In the genomic region with DNA sequence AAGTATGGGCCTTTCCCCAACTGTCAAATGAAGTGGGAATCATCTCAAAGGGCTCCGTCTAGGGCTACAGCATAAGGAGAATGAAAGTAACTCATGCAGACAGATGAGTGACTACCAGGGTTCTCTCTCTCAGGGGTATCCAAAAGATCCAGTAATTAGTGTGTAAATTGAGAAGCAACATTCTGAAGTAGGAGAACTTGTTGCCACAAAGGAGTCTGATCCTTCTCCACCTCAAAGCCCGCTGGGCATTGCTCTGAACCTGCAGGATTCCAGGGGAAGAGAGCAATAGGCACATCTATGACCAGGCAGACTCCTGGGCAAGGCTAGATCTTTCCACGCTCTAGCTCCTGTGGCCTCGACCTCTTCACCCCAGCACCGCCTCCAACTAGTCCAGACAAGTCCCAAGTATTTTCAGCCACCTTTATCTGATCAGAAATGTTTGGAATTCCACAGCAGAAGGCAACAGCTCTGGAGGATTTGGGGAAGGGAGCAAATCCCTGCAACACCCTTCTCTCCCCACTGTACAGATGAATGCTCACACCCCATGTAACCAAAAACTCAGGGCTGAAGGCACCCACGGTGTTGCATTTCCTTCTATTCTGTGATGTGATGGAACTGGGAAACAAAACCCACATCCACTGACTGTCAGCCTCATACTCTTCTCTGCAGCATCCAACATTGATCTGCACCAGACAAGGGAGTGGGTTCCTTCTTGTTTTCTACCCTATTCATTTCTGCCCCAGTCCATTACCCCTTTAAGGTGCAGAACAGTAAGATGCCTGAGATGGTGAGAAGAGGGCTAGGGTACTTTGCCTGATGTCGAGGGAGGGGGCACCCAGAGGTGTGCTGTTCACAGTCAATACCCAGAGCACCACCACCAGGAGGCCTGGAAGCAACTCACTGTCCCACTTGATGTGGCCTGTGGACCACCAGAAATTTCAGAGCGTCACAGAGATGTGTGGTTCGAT, we compare ENCODE assay signal across 9 cellular contexts. TPM values are rescaled to one million over a fixed set of nuclear protein-coding genes. Genes with fewer than 3 reads are reported as not detected.
DNase-seq lines count a peak whose midpoint lies in the region; ATAC-seq and TF ChIP-seq lines count a peak whose summit lies in the region.
"Had no signal": no experiment of that assay in that cellular context is flagged by ENCODE, and none has a peak within 500 bp of the region (broad histone marks: within the 10 kb centered on the region; RNA-seq: fewer than 3 reads in every experiment).

No MANE protein-coding gene starts in this region.

- peaks cover 64% of the 10 kb centered on the region for H3K4me1 Mint-ChIP-seq in type B pancreatic cell (ENCODE audit: unreplicated experiment)

- intact Hi-C loops in heart right ventricle (cut with DNase I): loop anchor here in 2 of 10 donors (5.0 kb wide), 1 partner anchor 34 kb away; no protein-coding TSS in a partner anchor
- intact Hi-C loops in left ventricle myocardium superior (cut with micrococcal nuclease): loop anchor here (5.0 kb wide), 1 partner anchor 39 kb away; no protein-coding TSS in a partner anchor
- intact Hi-C loops in ascending aorta (cut with DNase I): no loop called here

- ATAC-seq in heart right ventricle: no peak
- no peak for ATAC-seq in left ventricle myocardium superior
- peak; percentile 36 for ATAC-seq in left lobe of liver
- no peak for ATAC-seq in GM21526 (IDR thresholded peaks at IDR 0.05; ENCODE audit: low FRiP score, unreplicated experiment)
- ATAC-seq in GM19035 (IDR thresholded peaks at IDR 0.05; ENCODE audit: unreplicated experiment): no peak

- H3K9me3 ChIP-seq in heart right ventricle (no peaks in the 10 kb centered on the region), ascending aorta (no peaks in the 10 kb centered on the region)

- H3K4me1 ChIP-seq in heart right ventricle: peaks cover 46 to 100% (median 98%) of the 10 kb centered on the region in 9 donors
- peaks cover 43 to 77% of the 10 kb centered on the region in 2 donors for H3K4me1 ChIP-seq in ascending aorta

- 53 to 66% methylated on average over 9 of the region's 9 CpGs for WGBS in heart right ventricle, 2 donors

- H3K27ac ChIP-seq in heart right ventricle (peak overlapping the region in 9 of 10 donors; percentile 16 to 92 (median 89)), ascending aorta (peak overlapping the region; percentile 89 to 95)

- TF ChIP-seq CTCF in heart right ventricle (IDR thresholded peaks at IDR 0.05) (no peak), ascending aorta (IDR thresholded peaks at IDR 0.05) (no peak), type B pancreatic cell (conservative IDR thresholded peaks at IDR 0.05) (no peak)

- peak overlapping the region; percentile 61 for H3K27ac Mint-ChIP-seq in type B pancreatic cell

- H3K36me3 Mint-ChIP-seq in type B pancreatic cell: peaks cover 32% of the 10 kb centered on the region

- H3K4me3 ChIP-seq in heart right ventricle (no peak overlapping the region), ascending aorta (peak overlapping the region in 1 of 2 donors; percentile 3)

- H3K27me3 ChIP-seq in heart right ventricle (no peaks in the 10 kb centered on the region), ascending aorta (no peaks in the 10 kb centered on the region)

- peak overlapping the region; percentile 40 for H3K4me3 Mint-ChIP-seq in type B pancreatic cell

- DNase-seq in heart right ventricle (no peak), left ventricle myocardium superior (no peak), ascending aorta (ENCODE audit: low spot score in 2 of 2) (no peak), left lobe of liver (ENCODE audit: low spot score) (no peak), type B pancreatic cell (ENCODE audit: extremely low spot score, unreplicated experiment) (no peak)
- no peak for DNase-seq in stimulated activated naive CD4-positive, alpha-beta T cell (lab: John Stamatoyannopoulos, UW)
- DNase-seq: NCI-H2029 had no signal

- peaks cover 0 to 41% (median 0%) of the 10 kb centered on the region in 9 donors for H3K36me3 ChIP-seq in heart right ventricle
- peaks cover 0 to 3% of the 10 kb centered on the region in 2 donors for H3K36me3 ChIP-seq in ascending aorta

- no peaks in the 10 kb centered on the region for H3K27me3 Mint-ChIP-seq in type B pancreatic cell

- no peaks in the 10 kb centered on the region for H3K9me3 Mint-ChIP-seq in type B pancreatic cell

RNA-seq across cellular contexts. Expression of gene COX4I2, which starts 41.0 kb away (rescaled TPM):
- 10 to 100 TPM in 3 of 10 donors, 1 to 10 TPM in 7; 3.8 to 20.1 (median 7.5) TPM for total RNA-seq in heart right ventricle
- 100 to 1,000 TPM in 1 of 2 donors, 10 to 100 TPM in 1; 30.4 to 103 TPM for polyA plus RNA-seq in heart right ventricle
- 10.1 TPM for total RNA-seq in left ventricle myocardium superior
- 61.4 TPM for total RNA-seq in ascending aorta
- not detected for total RNA-seq in left lobe of liver
- not detected in 2 replicates for total RNA-seq in type B pancreatic cell (ENCODE audit: low replicate concordance)

RNA-seq across cellular contexts. Expression of gene BCL2L1, which starts 44.0 kb away (rescaled TPM):
- total RNA-seq in heart right ventricle (10 to 100 TPM; 34.7 to 97.4 (median 45.9) TPM), left ventricle myocardium superior (54.8 TPM), ascending aorta (200 TPM), left lobe of liver (35.0 TPM), type B pancreatic cell (ENCODE audit: low replicate concordance) (142 and 243 TPM in 2 replicates)
- polyA plus RNA-seq in heart right ventricle: 100 to 1,000 TPM in 1 of 2 donors, 10 to 100 TPM in 1; 35.2 to 128 TPM
